22 cellular contexts compared by ENCODE assay signal in genomic region chr9:37097294-37097693, GRCh38. TPM values are rescaled to one million over a fixed set of nuclear protein-coding genes. Genes with fewer than 3 reads are reported as not detected.
A peak's percentile ranks its signal among the peaks of the same experiment; 100 is the strongest.
DNase-seq lines count a peak whose midpoint lies in the region; TF ChIP-seq lines count a peak whose summit lies in the region.
"Had no signal": no experiment of that assay in that cellular context is flagged by ENCODE, and none has a peak within 500 bp of the region (broad histone marks: within the 10 kb centered on the region; RNA-seq: fewer than 3 reads in every experiment).

No MANE protein-coding gene starts in this region.

- no peak overlapping the region for H3K4me3 Mint-ChIP-seq in IgD-negative memory B cell
- H3K4me3 Mint-ChIP-seq: CD14-positive monocyte; CD4-positive, alpha-beta memory T cell; CD4-positive, CD25-positive, alpha-beta regulatory T cell; CD8-positive, alpha-beta memory T cell had no signal

- H3K36me3 ChIP-seq in OCI-LY1 (ENCODE audit: insufficient read depth, low read length) (no peaks in the 10 kb centered on the region), mammary epithelial cell (ENCODE audit: insufficient read depth, low read length) (no peaks in the 10 kb centered on the region)
- H3K36me3 ChIP-seq: BE2C, BLaER1 had no signal

- H3K4me1 ChIP-seq in OCI-LY1 (ENCODE audit: insufficient read depth, low read length, severe bottlenecking) (peaks cover 44% of the 10 kb centered on the region), mammary epithelial cell (ENCODE audit: insufficient read depth, low read length) (peaks cover 12% of the 10 kb centered on the region)
- H3K4me1 ChIP-seq: BE2C, BLaER1 had no signal

- peak overlapping the region in 2 of 3 donors; percentile 37 to 70 for H3K27ac Mint-ChIP-seq in IgD-negative memory B cell
- H3K27ac Mint-ChIP-seq: CD4-positive, alpha-beta memory T cell; CD4-positive, CD25-positive, alpha-beta regulatory T cell had no signal

- H3K27ac ChIP-seq in OCI-LY1 (ENCODE audit: low read depth, low read length, poor library complexity, severe bottlenecking): peak overlapping the region; percentile 50
- H3K27ac ChIP-seq in mammary epithelial cell (ENCODE audit: insufficient read depth, low read depth, low read length): no peak overlapping the region
- H3K27ac ChIP-seq: BLaER1 had no signal

- no TSS peak for BruUV-seq in mammary epithelial cell (replicated peaks; lab: Mats Ljungman, UMichigan)

- intact Hi-C loops in mammary epithelial cell (cut with micrococcal nuclease): no loop called here

- in situ Hi-C loops in mammary epithelial cell (cut with MboI; ENCODE audit: low sequenced_read_pairs in 2 of 2): no loop called here

- no peaks in the 10 kb centered on the region for H3K27me3 Mint-ChIP-seq in IgD-negative memory B cell
- H3K27me3 Mint-ChIP-seq: CD4-positive, CD25-positive, alpha-beta regulatory T cell; CD8-positive, alpha-beta memory T cell had no signal

- 76% methylated on average over 1 of the region's 1 CpG for WGBS in mammary epithelial cell (ENCODE audit: low coverage, missing lambda C conversion rate)

- no peak overlapping the region for H2AFZ ChIP-seq in OCI-LY1 (ENCODE audit: low read length)
- no peak overlapping the region for H2AFZ ChIP-seq in mammary epithelial cell (ENCODE audit: low read depth, low read length)

- H3K27me3 ChIP-seq in OCI-LY1 (ENCODE audit: insufficient read depth, low read length) (no peaks in the 10 kb centered on the region), mammary epithelial cell (ENCODE audit: insufficient read depth, low read length) (no peaks in the 10 kb centered on the region)
- H3K27me3 ChIP-seq: BE2C, BLaER1 had no signal

- H3K36me3 Mint-ChIP-seq in IgD-negative memory B cell: no peaks in the 10 kb centered on the region
- H3K36me3 Mint-ChIP-seq: CD14-positive monocyte; CD4-positive, CD25-positive, alpha-beta regulatory T cell; CD8-positive, alpha-beta memory T cell had no signal

- H3K9me3 Mint-ChIP-seq in IgD-negative memory B cell: no peaks in the 10 kb centered on the region
- H3K9me3 Mint-ChIP-seq: CD14-positive monocyte; CD4-positive, alpha-beta memory T cell; CD4-positive, CD25-positive, alpha-beta regulatory T cell; CD8-positive, alpha-beta memory T cell had no signal

- H3K9ac ChIP-seq in OCI-LY1 (ENCODE audit: low read length): no peak overlapping the region
- no peak overlapping the region for H3K9ac ChIP-seq in mammary epithelial cell (ENCODE audit: insufficient read depth, low read length)
- H3K9ac ChIP-seq: BLaER1 had no signal

- H3K79me2 ChIP-seq in OCI-LY1 (ENCODE audit: insufficient read depth, low read length): no peaks in the 10 kb centered on the region
- H3K79me2 ChIP-seq in mammary epithelial cell (ENCODE audit: insufficient read depth, low read length): no peaks in the 10 kb centered on the region

- CTCF ChIA-PET in mammary epithelial cell (lab: Charles Lee; ENCODE audit: low non-redundant PET): no interaction called here

- H3F3A ChIP-seq in OCI-LY1 (ENCODE audit: insufficient read depth, low read length): peaks cover 7% of the 10 kb centered on the region; the same call in 1 of the 2 replicates

- H3K4me3 ChIP-seq in OCI-LY1 (ENCODE audit: low read depth, low read length, poor library complexity, severe bottlenecking) (no peak overlapping the region), mammary epithelial cell (replicated peaks in 1 of 3; ENCODE audit: insufficient read depth in 1 of 3, low read depth in 2 of 3, low read length in 3 of 3) (no peak overlapping the region)
- H3K4me3 ChIP-seq: BLaER1 had no signal

- dilution Hi-C loops in mammary epithelial cell (cut with HindIII; ENCODE audit: low sequenced_read_pairs): no loop called here

- H3K9me3 ChIP-seq in OCI-LY1 (ENCODE audit: low read length) (no peaks in the 10 kb centered on the region), mammary epithelial cell (replicated peaks; ENCODE audit: insufficient read depth, low read length) (no peaks in the 10 kb centered on the region)
- H3K9me3 ChIP-seq: BE2C, BLaER1 had no signal

- peaks cover 17 to 25% (median 22%) of the 10 kb centered on the region in 3 donors for H3K4me1 Mint-ChIP-seq in IgD-negative memory B cell
- H3K4me1 Mint-ChIP-seq: CD14-positive monocyte; CD4-positive, alpha-beta memory T cell; CD8-positive, alpha-beta memory T cell had no signal

- no peak overlapping the region for H3K4me2 ChIP-seq in OCI-LY1 (ENCODE audit: low read length)
- no peak overlapping the region for H3K4me2 ChIP-seq in mammary epithelial cell (ENCODE audit: insufficient read depth, low read depth, low read length)
- H3K4me2 ChIP-seq: BLaER1 had no signal

- no peak for TF ChIP-seq CTCF in OCI-LY1 (IDR thresholded peaks at IDR 0.05; ENCODE audit: low read length)
- TF ChIP-seq CTCF in mammary epithelial cell (conservative IDR thresholded peaks at IDR 0.05 in 1 of 2, IDR thresholded peaks at IDR 0.05 in 1 of 2; ENCODE audit: extremely low read depth in 1 of 2, insufficient read depth in 1 of 2, low read depth in 1 of 2, low read length in 2 of 2): no peak

- H4K20me1 ChIP-seq in OCI-LY1 (ENCODE audit: insufficient read depth, low read length): no peaks in the 10 kb centered on the region
- no peaks in the 10 kb centered on the region for H4K20me1 ChIP-seq in mammary epithelial cell (ENCODE audit: insufficient read depth, low read length)
- H4K20me1 ChIP-seq: BLaER1 had no signal

- no peaks in the 10 kb centered on the region for H3K9me2 ChIP-seq in OCI-LY1 (ENCODE audit: low read depth, low read length)

- DNase-seq in renal cortical epithelial cell (ENCODE audit: low read depth) (peak; percentile 21), mammary epithelial cell (no peak), GF-D8 (lab: John Stamatoyannopoulos, UW) (no peak)
- DNase-seq: 8988T; ACHN; BE2C; C1 segment of cervical spinal cord; CD4-positive, alpha-beta memory T cell; CD4-positive, CD25-positive, alpha-beta regulatory T cell; CD8-positive, alpha-beta memory T cell; COR-L47; DMS 273 treated with DMSO at 0.1 percent for 48 hours; DMS153; DMS53; DMS79; DND-41; EL; GDM1 had no signal

RNA-seq across cellular contexts. Expression of gene ZCCHC7, which starts 23.1 kb away (rescaled TPM):
- polyA plus RNA-seq in IgD-negative memory B cell (76.8 TPM), mammary epithelial cell (11.5 TPM)
- total RNA-seq in renal cortical epithelial cell (17.5 and 20.9 TPM in 2 replicates), mammary epithelial cell (10 to 100 TPM; 15.8 to 25.5 TPM)
- 15.9 TPM for polyA minus RNA-seq in mammary epithelial cell
